2 cellular contexts compared by ENCODE assay signal in the genomic region with DNA sequence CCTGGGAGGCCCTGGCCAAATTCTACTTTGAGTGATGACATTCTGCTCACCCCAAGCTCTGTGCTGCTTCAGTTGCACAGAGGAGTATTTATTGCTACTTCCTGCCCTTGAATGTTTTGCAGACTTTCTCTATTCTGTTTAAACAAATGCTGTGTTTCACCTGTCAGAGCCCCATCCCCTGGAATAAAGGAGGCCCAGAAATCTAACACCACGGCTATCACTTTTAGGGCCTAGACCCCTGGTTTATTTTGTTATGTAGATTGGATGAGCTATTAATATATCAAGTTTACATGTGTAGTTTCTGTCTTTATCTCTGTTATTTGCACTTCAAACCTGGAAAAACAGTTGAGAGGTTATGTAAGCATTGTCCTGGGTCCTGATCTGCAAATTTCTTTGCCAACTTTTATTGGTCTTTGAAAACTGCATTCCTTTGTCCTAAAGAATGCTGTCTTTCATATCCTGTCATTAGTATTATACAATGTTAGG.
TF ChIP-seq lines count a peak whose summit lies in the region.

No MANE protein-coding gene starts in this region.

TF ChIP-seq in HEK293, 187 proteins besides CTCF, POLR2A, EP300 and RAD21:
- TF ChIP-seq, protein P1, sequence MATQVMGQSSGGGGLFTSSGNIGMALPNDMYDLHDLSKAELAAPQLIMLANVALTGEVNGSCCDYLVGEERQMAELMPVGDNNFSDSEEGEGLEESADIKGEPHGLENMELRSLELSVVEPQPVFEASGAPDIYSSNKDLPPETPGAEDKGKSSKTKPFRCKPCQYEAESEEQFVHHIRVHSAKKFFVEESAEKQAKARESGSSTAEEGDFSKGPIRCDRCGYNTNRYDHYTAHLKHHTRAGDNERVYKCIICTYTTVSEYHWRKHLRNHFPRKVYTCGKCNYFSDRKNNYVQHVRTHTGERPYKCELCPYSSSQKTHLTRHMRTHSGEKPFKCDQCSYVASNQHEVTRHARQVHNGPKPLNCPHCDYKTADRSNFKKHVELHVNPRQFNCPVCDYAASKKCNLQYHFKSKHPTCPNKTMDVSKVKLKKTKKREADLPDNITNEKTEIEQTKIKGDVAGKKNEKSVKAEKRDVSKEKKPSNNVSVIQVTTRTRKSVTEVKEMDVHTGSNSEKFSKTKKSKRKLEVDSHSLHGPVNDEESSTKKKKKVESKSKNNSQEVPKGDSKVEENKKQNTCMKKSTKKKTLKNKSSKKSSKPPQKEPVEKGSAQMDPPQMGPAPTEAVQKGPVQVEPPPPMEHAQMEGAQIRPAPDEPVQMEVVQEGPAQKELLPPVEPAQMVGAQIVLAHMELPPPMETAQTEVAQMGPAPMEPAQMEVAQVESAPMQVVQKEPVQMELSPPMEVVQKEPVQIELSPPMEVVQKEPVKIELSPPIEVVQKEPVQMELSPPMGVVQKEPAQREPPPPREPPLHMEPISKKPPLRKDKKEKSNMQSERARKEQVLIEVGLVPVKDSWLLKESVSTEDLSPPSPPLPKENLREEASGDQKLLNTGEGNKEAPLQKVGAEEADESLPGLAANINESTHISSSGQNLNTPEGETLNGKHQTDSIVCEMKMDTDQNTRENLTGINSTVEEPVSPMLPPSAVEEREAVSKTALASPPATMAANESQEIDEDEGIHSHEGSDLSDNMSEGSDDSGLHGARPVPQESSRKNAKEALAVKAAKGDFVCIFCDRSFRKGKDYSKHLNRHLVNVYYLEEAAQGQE (tag by site-specific recombination; IDR thresholded peaks at IDR 0.05) = no peak
- TF ChIP-seq ZBTB1 (tag by site-specific recombination; IDR thresholded peaks at IDR 0.05) = no peak
- TF ChIP-seq ZBTB20 (tag by site-specific recombination; IDR thresholded peaks at IDR 0.05) = peak; percentile 27; the same call in 1 of the 2 replicates
- peak; percentile 56; the same call in 1 of the 2 replicates for TF ChIP-seq ZNF843 (tag by site-specific recombination; IDR thresholded peaks at IDR 0.05)
- TF ChIP-seq, protein P2, sequence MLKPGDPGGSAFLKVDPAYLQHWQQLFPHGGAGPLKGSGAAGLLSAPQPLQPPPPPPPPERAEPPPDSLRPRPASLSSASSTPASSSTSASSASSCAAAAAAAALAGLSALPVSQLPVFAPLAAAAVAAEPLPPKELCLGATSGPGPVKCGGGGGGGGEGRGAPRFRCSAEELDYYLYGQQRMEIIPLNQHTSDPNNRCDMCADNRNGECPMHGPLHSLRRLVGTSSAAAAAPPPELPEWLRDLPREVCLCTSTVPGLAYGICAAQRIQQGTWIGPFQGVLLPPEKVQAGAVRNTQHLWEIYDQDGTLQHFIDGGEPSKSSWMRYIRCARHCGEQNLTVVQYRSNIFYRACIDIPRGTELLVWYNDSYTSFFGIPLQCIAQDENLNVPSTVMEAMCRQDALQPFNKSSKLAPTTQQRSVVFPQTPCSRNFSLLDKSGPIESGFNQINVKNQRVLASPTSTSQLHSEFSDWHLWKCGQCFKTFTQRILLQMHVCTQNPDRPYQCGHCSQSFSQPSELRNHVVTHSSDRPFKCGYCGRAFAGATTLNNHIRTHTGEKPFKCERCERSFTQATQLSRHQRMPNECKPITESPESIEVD (tag by site-specific recombination; IDR thresholded peaks at IDR 0.05) = peak; percentile 68
- TF ChIP-seq ZSCAN18 (tag by site-specific recombination; IDR thresholded peaks at IDR 0.05) = no peak

TF ChIP-seq in endothelial cell of umbilical vein, 7 proteins besides CTCF, POLR2A, EP300 and RAD21 (continued from another document):
- TF ChIP-seq EZH2 (IDR thresholded peaks at IDR 0.05; ENCODE audit: borderline replicate concordance, low read depth, low read length, severe bottlenecking) = no peak
